Comparison of ENCODE assay signal across 31 cellular contexts in genomic region chr3:178835033-178835432, GRCh38.
"Had no signal": no experiment of that assay in that cellular context is flagged by ENCODE, and none has a peak within 500 bp of the region (broad histone marks: within the 10 kb centered on the region; RNA-seq: fewer than 3 reads in every experiment).

No MANE protein-coding gene starts in this region.

- H3K36me3 ChIP-seq: adrenal gland, brain microvascular endothelial cell, breast epithelium had no signal

- ATAC-seq: activated CD8-positive, alpha-beta T cell treated with anti-CD3 and anti-CD28 coated beads for 36 hours; activated naive CD4-positive, alpha-beta T cell treated with anti-CD3 and anti-CD28 coated beads, Interleukin-2, amount 50 U/mL, for 72 hours; activated T-cell treated with anti-CD3 and anti-CD28 coated beads, Interleukin-2, amount 50 U/mL, for 4 hours; activated T-cell treated with anti-CD3 and anti-CD28 coated beads, Interleukin-2, amount 50 U/mL, for 72 hours; activated T-helper 17 cell treated with anti-CD3 and anti-CD28 coated beads, Interleukin-2, amount 50 U/mL, for 72 hours; body of pancreas had no signal

- H3K9me3 ChIP-seq: adrenal gland, body of pancreas had no signal

- H3K27ac ChIP-seq: adrenal gland, body of pancreas, brain microvascular endothelial cell, breast epithelium, VCaP had no signal

- H3K4me1 ChIP-seq: adrenal gland, body of pancreas, breast epithelium had no signal

- H3K27me3 ChIP-seq: adrenal gland, body of pancreas, brain microvascular endothelial cell, breast epithelium had no signal

- DNase-seq: activated B cell treated with CpG ODN at 0.5 μM for 24 hours; activated CD4-positive, alpha-beta memory T cell treated with anti-CD3 and anti-CD28 coated beads for 36 hours; activated CD4-positive, alpha-beta T cell treated with anti-CD3 and anti-CD28 coated beads for 4 hours; activated CD4-positive, alpha-beta T cell treated with anti-CD3 and anti-CD28 coated beads, Interleukin-2, amount 10 ng/mL, durations not matched to agents 24 days and 14 days; activated CD4-positive, alpha-beta T cell treated with anti-CD3 and anti-CD28 coated beads, Interleukin-2, amount 50 U/mL, for 1 hour; activated CD4-positive, alpha-beta T cell treated with anti-CD3 and anti-CD28 coated beads, Interleukin-2, amount 50 U/mL, for 4 hours; activated CD4-positive, CD25-positive, alpha-beta regulatory T cell treated with anti-CD3 and anti-CD28 coated beads, Interleukin-2, amount 50 U/mL, for 72 hours; activated CD8-positive, alpha-beta memory T cell treated with anti-CD3 and anti-CD28 coated beads, Interleukin-2, amount 50 U/mL, for 4 hours; activated CD8-positive, alpha-beta T cell treated with anti-CD3 and anti-CD28 coated beads for 36 hours; activated effector memory CD4-positive, alpha-beta T cell treated with anti-CD3 and anti-CD28 coated beads, Interleukin-2, amount 50 U/mL, for 16 hours; activated gamma-delta T cell treated with Interleukin-2 at 50 U/mL for 16 hours; activated naive CD4-positive, alpha-beta T cell; activated naive CD4-positive, alpha-beta T cell treated with anti-CD3 and anti-CD28 coated beads for 36 hours; activated naive CD4-positive, alpha-beta T cell treated with anti-CD3 and anti-CD28 coated beads, Interleukin-2, amount 50 U/mL, for 16 hours; activated naive CD8-positive, alpha-beta T cell treated with anti-CD3 and anti-CD28 coated beads for 36 hours; activated T-cell treated with anti-CD3 and anti-CD28 coated beads for 4 hours; activated T-cell treated with anti-CD3 and anti-CD28 coated beads, Interleukin-2, amount 50 U/mL, for 1 hour; activated T-cell treated with anti-CD3 and anti-CD28 coated beads, Interleukin-2, amount 50 U/mL, for 4 hours; activated T-cell treated with anti-CD3 and anti-CD28 coated beads, Interleukin-2, amount 50 U/mL, for 72 hours; adrenal gland; amniotic stem cell; aorta; body of pancreas; brain microvascular endothelial cell; central memory CD4-positive, alpha-beta T cell; T-helper 2 cell; T-helper 9 cell had no signal

- H3K4me3 ChIP-seq: adrenal gland, body of pancreas, breast epithelium had no signal
